In genomic region chr17:28661635-28662526, GRCh38 we compare ENCODE assay signal across 8 cellular contexts. TPM values are rescaled to one million over a fixed set of nuclear protein-coding genes. Genes with fewer than 3 reads are reported as not detected.
A peak's percentile ranks its signal among the peaks of the same experiment; 100 is the strongest.
DNase-seq lines count a peak whose midpoint lies in the region; ATAC-seq, FAIRE-seq and TF ChIP-seq lines count a peak whose summit lies in the region.

Gene SDF2, minus strand, starts transcription at chr17:28661906. Its CDS starts 30 bp downstream, at chr17:28661876.
Gene SUPT6H, plus strand, starts transcription at chr17:28662205. Its CDS starts 11,197 bp downstream, at chr17:28673402.

- DNase-seq in Karpas-422 (peak; percentile 96), RCC 7860 (ENCODE audit: low spot score) (peak; percentile 66), esophagus squamous epithelium (lab: John Stamatoyannopoulos, UW) (peak; percentile 63), naive B cell (peak; percentile 94)
- DNase-seq in activated T-cell treated with anti-CD3 and anti-CD28 coated beads, Interleukin-2, amount 50 U/mL, for 72 hours: peak; percentile 96 to 97

- H3K4me1 ChIP-seq in DOHH2 (ENCODE audit: control insufficient read depth, low read length): peaks cover 22% of the 10 kb centered on the region
- H3K4me1 ChIP-seq in Karpas-422 (ENCODE audit: low read length): peaks cover 42% of the 10 kb centered on the region
- peaks cover 0 to 62% (median 35%) of the 10 kb centered on the region in 3 donors for H3K4me1 ChIP-seq in esophagus squamous epithelium

- H3K27me3 Mint-ChIP-seq in activated T-cell treated with anti-CD3 and anti-CD28 coated beads, Interleukin-2, amount 50 U/mL, for 72 hours (ENCODE audit: low read depth): no peaks in the 10 kb centered on the region
- no peaks in the 10 kb centered on the region for H3K27me3 Mint-ChIP-seq in naive B cell
- no peaks in the 10 kb centered on the region for H3K27me3 Mint-ChIP-seq in stimulated activated memory B cell treated with anti-CD40 and anti-IgM and Interleukin-4, amounts not matched to agents 10 μg/mL and 1 μg/mL and 100 μg/mL, for 72 hours

- 0% methylated on average over 14 to 40 of the region's 66 CpGs for WGBS in esophagus squamous epithelium, 2 donors

- H3K9me3 Mint-ChIP-seq in activated T-cell treated with anti-CD3 and anti-CD28 coated beads, Interleukin-2, amount 50 U/mL, for 72 hours: no peaks in the 10 kb centered on the region
- no peaks in the 10 kb centered on the region for H3K9me3 Mint-ChIP-seq in naive B cell
- no peaks in the 10 kb centered on the region for H3K9me3 Mint-ChIP-seq in stimulated activated memory B cell treated with anti-CD40 and anti-IgM and Interleukin-4, amounts not matched to agents 10 μg/mL and 1 μg/mL and 100 μg/mL, for 72 hours

- H3K36me3 ChIP-seq in DOHH2 (ENCODE audit: control insufficient read depth, low read length) (peaks cover 46% of the 10 kb centered on the region), Karpas-422 (ENCODE audit: insufficient read depth, low read length) (peaks cover 27% of the 10 kb centered on the region), esophagus squamous epithelium (peaks cover 0 to 62% (median 6%) of the 10 kb centered on the region in 3 donors)

- H3K4me2 ChIP-seq in DOHH2 (ENCODE audit: low read length) (peak within 1 kb of the TSS; percentile 70), Karpas-422 (ENCODE audit: low read depth, low read length, poor library complexity, severe bottlenecking) (peak within 1 kb of the TSS; percentile 85)

- peaks cover 8 to 19% of the 10 kb centered on the region in 2 donors for H3K36me3 Mint-ChIP-seq in activated T-cell treated with anti-CD3 and anti-CD28 coated beads, Interleukin-2, amount 50 U/mL, for 72 hours (ENCODE audit: insufficient read depth in 2 of 2)
- peaks cover 4 to 8% of the 10 kb centered on the region in 2 donors for H3K36me3 Mint-ChIP-seq in naive B cell
- peaks cover 44% of the 10 kb centered on the region for H3K36me3 Mint-ChIP-seq in stimulated activated memory B cell treated with anti-CD40 and anti-IgM and Interleukin-4, amounts not matched to agents 10 μg/mL and 1 μg/mL and 100 μg/mL, for 72 hours

- peak within 1 kb of the TSS; percentile 92 to 95 for H3K4me3 Mint-ChIP-seq in activated T-cell treated with anti-CD3 and anti-CD28 coated beads, Interleukin-2, amount 50 U/mL, for 72 hours
- H3K4me3 Mint-ChIP-seq in naive B cell: peak within 1 kb of the TSS; percentile 95 to 100 (median 98)
- H3K4me3 Mint-ChIP-seq in stimulated activated memory B cell treated with anti-CD40 and anti-IgM and Interleukin-4, amounts not matched to agents 10 μg/mL and 1 μg/mL and 100 μg/mL, for 72 hours: peak within 1 kb of the TSS; percentile 96

- ATAC-seq in GM21786 (IDR thresholded peaks at IDR 0.05; ENCODE audit: unreplicated experiment) (peak; percentile 81), naive B cell (ENCODE audit: low read depth in 2 of 2) (peak; percentile 85 to 89)
- ATAC-seq in activated T-cell treated with anti-CD3 and anti-CD28 coated beads, Interleukin-2, amount 50 U/mL, for 72 hours (replicated peaks in 1 of 2): peak; percentile 90 to 91
- peak; percentile 94 for ATAC-seq in stimulated activated memory B cell treated with anti-CD40 and anti-IgM and Interleukin-4, amounts not matched to agents 10 μg/mL and 1 μg/mL and 100 μg/mL, for 72 hours

- H3K27ac ChIP-seq in DOHH2 (ENCODE audit: low read depth, low read length) (peak within 1 kb of the TSS; percentile 81), Karpas-422 (ENCODE audit: low read length) (peak within 1 kb of the TSS; percentile 97), esophagus squamous epithelium (peak within 1 kb of the TSS; percentile 93 to 99 (median 99))

- peaks cover 51% of the 10 kb centered on the region for H3K4me1 Mint-ChIP-seq in activated T-cell treated with anti-CD3 and anti-CD28 coated beads, Interleukin-2, amount 50 U/mL, for 72 hours (ENCODE audit: low read depth)
- peaks cover 49 to 63% (median 57%) of the 10 kb centered on the region in 3 donors for H3K4me1 Mint-ChIP-seq in naive B cell
- H3K4me1 Mint-ChIP-seq in stimulated activated memory B cell treated with anti-CD40 and anti-IgM and Interleukin-4, amounts not matched to agents 10 μg/mL and 1 μg/mL and 100 μg/mL, for 72 hours: peaks cover 58% of the 10 kb centered on the region

- H4K20me1 ChIP-seq in DOHH2 (ENCODE audit: control insufficient read depth, insufficient read depth, low read depth, low read length) (no peaks in the 10 kb centered on the region), Karpas-422 (ENCODE audit: insufficient read depth, low read depth, low read length) (peaks cover 18% of the 10 kb centered on the region)

- peak within 1 kb of the TSS; percentile 99 for H3K27ac Mint-ChIP-seq in activated T-cell treated with anti-CD3 and anti-CD28 coated beads, Interleukin-2, amount 50 U/mL, for 72 hours
- peak within 1 kb of the TSS; percentile 99 to 100 (median 100) for H3K27ac Mint-ChIP-seq in naive B cell
- H3K27ac Mint-ChIP-seq in stimulated activated memory B cell treated with anti-CD40 and anti-IgM and Interleukin-4, amounts not matched to agents 10 μg/mL and 1 μg/mL and 100 μg/mL, for 72 hours: peak within 1 kb of the TSS; percentile 99

- no peaks in the 10 kb centered on the region for H3K9me3 ChIP-seq in DOHH2 (ENCODE audit: control insufficient read depth, insufficient read depth, low read length)
- H3K9me3 ChIP-seq in Karpas-422 (ENCODE audit: low read length): peaks cover 7% of the 10 kb centered on the region
- H3K9me3 ChIP-seq in esophagus squamous epithelium: no peaks in the 10 kb centered on the region

- H3K27me3 ChIP-seq in DOHH2 (ENCODE audit: control insufficient read depth, low read length): no peaks in the 10 kb centered on the region
- H3K27me3 ChIP-seq in Karpas-422 (ENCODE audit: low read length): no peaks in the 10 kb centered on the region
- H3K27me3 ChIP-seq in esophagus squamous epithelium: no peaks in the 10 kb centered on the region

- TF ChIP-seq CTCF in DOHH2 (IDR thresholded peaks at IDR 0.05; ENCODE audit: low read depth, low read length, poor library complexity, severe bottlenecking) (peak; percentile 19), esophagus squamous epithelium (IDR thresholded peaks at IDR 0.05) (no peak)

- peak in 3 of 4 donors; percentile 45 to 90 (median 69) for TF ChIP-seq POLR2A in esophagus squamous epithelium (IDR thresholded peaks at IDR 0.05)

- peak within 1 kb of the TSS; percentile 94 for H3K9ac ChIP-seq in Karpas-422 (ENCODE audit: low read length)

- H3F3A ChIP-seq in DOHH2 (ENCODE audit: control insufficient read depth, insufficient read depth): no peaks in the 10 kb centered on the region

- FAIRE-seq in RCC 7860 (lab: Jason Lieb, UNC): no peak

- H3K79me2 ChIP-seq in DOHH2 (ENCODE audit: control insufficient read depth, low read length) (peaks cover 80% of the 10 kb centered on the region), Karpas-422 (ENCODE audit: low read length) (peaks cover 76% of the 10 kb centered on the region)

- H3K4me3 ChIP-seq in DOHH2 (ENCODE audit: low read length) (peak within 1 kb of the TSS; percentile 84), Karpas-422 (ENCODE audit: low read length) (peak within 1 kb of the TSS; percentile 87), esophagus squamous epithelium (peak within 1 kb of the TSS; percentile 52 to 92 (median 89))

- H2AFZ ChIP-seq in Karpas-422 (ENCODE audit: low read length): peak within 1 kb of the TSS; percentile 99

- intact Hi-C loops in esophagus squamous epithelium (cut with DNase I): no loop called here

- H3K9me2 ChIP-seq in DOHH2 (replicated peaks; ENCODE audit: control insufficient read depth, low read length) (no peaks in the 10 kb centered on the region), Karpas-422 (replicated peaks; ENCODE audit: insufficient read depth, low read length) (no peaks in the 10 kb centered on the region)

RNA-seq across cellular contexts. Expression of gene SDF2, which starts in this region (rescaled TPM):
- total RNA-seq in Karpas-422 (2014; rRNA removed; shearing (Covaris generic); ENCODE audit: low replicate concordance): 32.3 and 39.7 TPM in 2 replicates
- 10 to 100 TPM; 43.9 to 48.2 TPM for total RNA-seq in activated T-cell treated with anti-CD3 and anti-CD28 coated beads, Interleukin-2, amount 50 U/mL, for 72 hours
- 10 to 100 TPM; 20.3 to 38.3 (median 34.6) TPM for total RNA-seq in esophagus squamous epithelium
- 10 to 100 TPM; 46.0 to 76.5 (median 61.7) TPM for polyA plus RNA-seq in naive B cell (ENCODE audit: low read depth in 6 of 6)

RNA-seq across cellular contexts. Expression of gene SUPT6H, which starts in this region (rescaled TPM):
- total RNA-seq in Karpas-422 (2014; rRNA removed; shearing (Covaris generic); ENCODE audit: low replicate concordance): 91.5 and 109 TPM in 2 replicates
- 10 to 100 TPM; 85.1 to 97.8 TPM for total RNA-seq in activated T-cell treated with anti-CD3 and anti-CD28 coated beads, Interleukin-2, amount 50 U/mL, for 72 hours
- total RNA-seq in esophagus squamous epithelium: 10 to 100 TPM; 26.4 to 59.3 (median 48.8) TPM
- polyA plus RNA-seq in naive B cell (ENCODE audit: low read depth in 6 of 6): 10 to 100 TPM in 1 of 6 donors, 1 to 10 TPM in 5; 4.6 to 19.5 (median 7.4) TPM

Comparison
In these comparisons a context has a peak if more than half of its experiments do, and no peak if none do; other contexts are left out.
1. Peak in every context shown above with its lines: DNase-seq, ATAC-seq, H3K4me3 ChIP-seq and H3K27ac ChIP-seq.